In the genomic region with DNA sequence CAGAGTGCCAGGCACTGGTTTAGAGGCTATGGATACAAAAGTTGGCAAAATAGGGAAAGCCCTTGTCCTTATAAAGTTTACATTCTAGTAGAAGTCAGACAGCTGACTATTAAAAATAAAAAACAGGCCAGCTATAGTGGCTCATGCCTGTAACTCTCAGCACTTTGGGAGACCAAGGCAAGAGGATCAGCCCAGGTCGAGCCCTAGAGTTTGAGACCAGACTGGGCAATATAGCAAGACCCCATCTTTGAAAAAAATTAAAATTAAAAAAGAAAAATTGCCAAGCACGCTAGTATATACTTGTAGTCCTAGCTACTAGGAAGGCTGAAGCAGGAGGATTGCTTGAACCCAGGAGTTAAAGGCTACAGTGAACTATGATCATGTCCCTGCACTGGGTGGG, we compare ENCODE assay signal across 39 cellular contexts. TPM values are rescaled to one million over a fixed set of nuclear protein-coding genes. Genes with fewer than 3 reads are reported as not detected.
"Had no signal": no experiment of that assay in that cellular context is flagged by ENCODE, and none has a peak within 500 bp of the region (broad histone marks: within the 10 kb centered on the region; RNA-seq: fewer than 3 reads in every experiment).

No MANE protein-coding gene starts in this region.

- DNase-seq: Karpas-422, Kasumi-1, MG63, MM.1S, MV-4-11, NCI-H1048, NCI-H1092, NCI-H1092 treated with DMSO at 0.1 percent for 48 hours, NCI-H1105, NCI-H1105 treated with DMSO at 0.1 percent for 48 hours, NCI-H1417, NCI-H1417 treated with DMSO at 0.1 percent for 48 hours, NCI-H1436, NCI-H1436 treated with DMSO at 0.1 percent for 48 hours, NCI-H146, NCI-H1694, NCI-H1694 treated with DMSO at 0.1 percent for 48 hours, NCI-H187, NCI-H187 treated with DMSO at 0.1 percent for 48 hours, NCI-H1930, NCI-H2029, NCI-H2029 treated with DMSO at 0.1 percent for 48 hours, NCI-H2081, NCI-H2081 treated with DMSO at 0.1 percent for 48 hours, NCI-H2107, NCI-H2171, NCI-H2171 treated with DMSO at 0.1 percent for 48 hours, NCI-H2227 treated with DMSO at 0.1 percent for 48 hours, NCI-H226, NCI-H345, NCI-H446, NCI-H446 treated with DMSO at 0.1 percent for 48 hours, NCI-H510A, NCI-H510A treated with DMSO at 0.1 percent for 48 hours, NCI-H524, NCI-H524 treated with DMSO at 0.1 percent for 48 hours had no signal

- H3K36me3 ChIP-seq: MG63 had no signal

- H3K4me3 ChIP-seq: MG63 had no signal

- H3K9me3 ChIP-seq: MG63 had no signal

RNA-seq across cellular contexts. Expression of a gene that starts 12.5 kb away (rescaled TPM):
- total RNA-seq: LHCN-M2, M059J, NCI-H460 had no signal

RNA-seq across cellular contexts. Expression of a gene that starts 34.0 kb away (rescaled TPM):
- total RNA-seq: NCI-H460 had no signal
